ENCODE assay signal across 2 cellular contexts in genomic region chr1:17062751-17063150, GRCh38. TPM values are rescaled to one million over a fixed set of nuclear protein-coding genes. Genes with fewer than 3 reads are reported as not detected.
"Had no signal": no experiment of that assay in that cellular context is flagged by ENCODE, and none has a peak within 500 bp of the region (broad histone marks: within the 10 kb centered on the region; RNA-seq: fewer than 3 reads in every experiment).

No MANE protein-coding gene starts in this region.

RNA-seq across cellular contexts. Expression of gene PADI2, which starts 56.5 kb away (rescaled TPM):
- total RNA-seq: activated CD8-positive, alpha-beta memory T cell treated with anti-CD3 and anti-CD28 coated beads for 36 hours; activated naive CD4-positive, alpha-beta T cell treated with anti-CD3 and anti-CD28 coated beads for 36 hours had no signal
